ENCODE assay signal across 23 cellular contexts in genomic region chr2:47460766-47461165, GRCh38.
"Had no signal": no experiment of that assay in that cellular context is flagged by ENCODE, and none has a peak within 500 bp of the region (broad histone marks: within the 10 kb centered on the region; RNA-seq: fewer than 3 reads in every experiment).

No MANE protein-coding gene starts in this region.

- H3K27me3 Mint-ChIP-seq: activated B cell treated with CpG ODN at 0.5 μM for 24 hours; activated CD4-positive, alpha-beta T cell treated with anti-CD3 and anti-CD28 coated beads for 36 hours; activated naive CD8-positive, alpha-beta T cell treated with anti-CD3 and anti-CD28 coated beads, Interleukin-2, amount 10 ng/mL, durations not matched to agents 7 days and 5 days; dendritic cell treated with granulocyte-macrophage colony-stimulating factor and Interleukin-4, amounts not matched to agents 40 ng/mL and 50 ng/mL, for 4 days had no signal

- H3K9me3 Mint-ChIP-seq: activated B cell treated with CpG ODN at 0.5 μM for 24 hours; activated naive CD4-positive, alpha-beta T cell treated with anti-CD3 and anti-CD28 coated beads for 36 hours; activated naive CD8-positive, alpha-beta T cell treated with anti-CD3 and anti-CD28 coated beads, Interleukin-2, amount 10 ng/mL, durations not matched to agents 7 days and 5 days; dendritic cell treated with granulocyte-macrophage colony-stimulating factor and Interleukin-4, amounts not matched to agents 40 ng/mL and 50 ng/mL, for 4 days; natural killer cell had no signal

- H3K36me3 Mint-ChIP-seq: natural killer cell had no signal

- H3K4me3 Mint-ChIP-seq: activated B cell treated with CpG ODN at 0.5 μM for 24 hours; activated CD4-positive, alpha-beta T cell treated with anti-CD3 and anti-CD28 coated beads for 36 hours; activated naive CD4-positive, alpha-beta T cell treated with anti-CD3 and anti-CD28 coated beads for 36 hours; activated naive CD8-positive, alpha-beta T cell treated with anti-CD3 and anti-CD28 coated beads, Interleukin-2, amount 10 ng/mL, durations not matched to agents 7 days and 5 days; dendritic cell treated with granulocyte-macrophage colony-stimulating factor and Interleukin-4, amounts not matched to agents 40 ng/mL and 50 ng/mL, for 4 days; natural killer cell had no signal

- H3K27me3 ChIP-seq: ovary, right atrium auricular region, upper lobe of left lung had no signal

- H3K4me3 ChIP-seq: ovary, psoas muscle, right atrium auricular region, upper lobe of left lung had no signal

- H3K27ac Mint-ChIP-seq: activated B cell treated with CpG ODN at 0.5 μM for 24 hours; activated CD4-positive, alpha-beta T cell treated with anti-CD3 and anti-CD28 coated beads for 36 hours; activated naive CD4-positive, alpha-beta T cell treated with anti-CD3 and anti-CD28 coated beads for 36 hours; activated naive CD8-positive, alpha-beta T cell treated with anti-CD3 and anti-CD28 coated beads, Interleukin-2, amount 10 ng/mL, durations not matched to agents 7 days and 5 days; dendritic cell treated with granulocyte-macrophage colony-stimulating factor and Interleukin-4, amounts not matched to agents 40 ng/mL and 50 ng/mL, for 4 days; natural killer cell had no signal

- DNase-seq: activated B cell treated with CpG ODN at 0.5 μM for 24 hours; activated CD4-positive, alpha-beta T cell treated with anti-CD3 and anti-CD28 coated beads for 36 hours; activated CD4-positive, alpha-beta T cell treated with anti-CD3 and anti-CD28 coated beads, Interleukin-2, amount 50 U/mL, for 48 hours; activated naive CD4-positive, alpha-beta T cell treated with anti-CD3 and anti-CD28 coated beads for 36 hours; activated naive CD8-positive, alpha-beta T cell treated with anti-CD3 and anti-CD28 coated beads, Interleukin-2, amount 10 ng/mL, durations not matched to agents 7 days and 5 days; activated T-cell treated with anti-CD3 and anti-CD28 coated beads, Interleukin-2, amount 50 U/mL, for 48 hours; amygdala; effector CD4-positive, alpha-beta T cell; erythroblast; foreskin melanocyte; hypothalamus; left cardiac atrium; midbrain; natural killer cell; ovary; psoas muscle; stimulated activated CD4-positive, alpha-beta T cell treated with anti-CD3 and anti-CD28 coated beads, Interleukin-4, amount 100 ng/mL, for 4 hours; stimulated activated naive CD8-positive, alpha-beta T cell treated with anti-CD3 and anti-CD28 coated beads, Interleukin-15, Interleukin-2, amounts not matched to agents 100 U/mL and 50 U/mL, for 24 hours; upper lobe of left lung had no signal

- H3K36me3 ChIP-seq: ovary had no signal

- ATAC-seq: activated CD4-positive, alpha-beta T cell treated with anti-CD3 and anti-CD28 coated beads for 36 hours; left cardiac atrium; natural killer cell; psoas muscle; stimulated activated naive CD8-positive, alpha-beta T cell treated with anti-CD3 and anti-CD28 coated beads, Interleukin-15, Interleukin-2, amounts not matched to agents 100 U/mL and 50 U/mL, for 24 hours had no signal

- H3K9me3 ChIP-seq: ovary, psoas muscle, right atrium auricular region, upper lobe of left lung had no signal

- H3K27ac ChIP-seq: ovary, psoas muscle, right atrium auricular region, upper lobe of left lung had no signal

- FAIRE-seq: endometrium, islet of Langerhans had no signal

- H3K4me1 ChIP-seq: psoas muscle, right atrium auricular region had no signal
